Comparison of ENCODE assay signal across 33 cellular contexts in the genomic region with DNA sequence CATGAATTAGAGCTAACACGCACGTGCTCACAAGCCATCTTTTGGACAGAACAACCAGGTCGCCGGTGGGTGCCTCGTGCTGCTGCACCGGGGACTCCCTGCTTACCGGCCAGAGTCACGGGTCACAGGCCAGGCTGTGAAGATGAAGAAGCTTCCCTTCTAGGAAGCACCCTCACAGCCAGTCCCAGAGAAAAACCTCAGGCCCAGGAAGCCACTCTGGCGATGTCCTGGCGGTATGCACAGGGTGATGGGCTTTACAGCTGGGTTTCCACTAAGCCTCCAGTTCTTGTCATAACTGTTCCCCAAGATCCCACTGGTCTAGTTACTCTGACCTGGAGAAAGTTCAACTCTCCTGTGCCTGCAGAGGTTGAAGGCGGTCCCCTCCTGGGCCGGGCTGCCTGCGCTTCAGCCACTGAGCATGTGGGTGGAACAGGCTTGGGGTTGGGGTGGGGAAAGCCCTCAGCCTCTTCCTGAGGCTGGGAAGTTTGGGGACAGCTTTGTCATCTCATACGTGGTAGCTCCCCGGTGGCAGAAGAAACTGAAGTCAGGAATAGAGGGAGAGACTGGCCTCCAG. TPM values are rescaled to one million over a fixed set of nuclear protein-coding genes. Genes with fewer than 3 reads are reported as not detected.
"Had no signal": no experiment of that assay in that cellular context is flagged by ENCODE, and none has a peak within 500 bp of the region (broad histone marks: within the 10 kb centered on the region; RNA-seq: fewer than 3 reads in every experiment).

No MANE protein-coding gene starts in this region.

- H3K4me2 ChIP-seq: SK-N-SH had no signal

- H3K36me3 ChIP-seq: adrenal gland, breast epithelium, MG63, SJSA1 had no signal

- H3K4me1 ChIP-seq: adrenal gland, body of pancreas, breast epithelium, SJSA1 had no signal

- H3K4me1 Mint-ChIP-seq: activated B cell treated with CpG ODN at 0.5 μM for 24 hours had no signal

- ATAC-seq: activated naive CD4-positive, alpha-beta T cell treated with anti-CD3 and anti-CD28 coated beads, Interleukin-2, amount 50 U/mL, for 72 hours; activated T-cell treated with anti-CD3 and anti-CD28 coated beads, Interleukin-2, amount 50 U/mL, for 4 hours; body of pancreas; Panc1 had no signal

- H3K4me3 ChIP-seq: adrenal gland, body of pancreas, breast epithelium, MG63, SJSA1 had no signal

- H3K9ac ChIP-seq: SK-N-SH had no signal

- H3K36me3 Mint-ChIP-seq: activated CD4-positive, alpha-beta memory T cell treated with anti-CD3 and anti-CD28 coated beads for 36 hours; activated naive CD4-positive, alpha-beta T cell treated with anti-CD3 and anti-CD28 coated beads, Interleukin-2, amount 50 U/mL, for 72 hours had no signal

- H3K27ac Mint-ChIP-seq: activated B cell treated with CpG ODN at 0.5 μM for 24 hours; activated CD4-positive, alpha-beta memory T cell treated with anti-CD3 and anti-CD28 coated beads for 36 hours; activated naive CD4-positive, alpha-beta T cell treated with anti-CD3 and anti-CD28 coated beads for 36 hours; activated naive CD4-positive, alpha-beta T cell treated with anti-CD3 and anti-CD28 coated beads, Interleukin-2, amount 50 U/mL, for 72 hours; activated T-helper 1 cell treated with anti-CD3 and anti-CD28 coated beads, Interleukin-12 subunit alpha, Interleukin-12 subunit beta, Interleukin-2, Interleukin-4 antibody, amounts not matched to agents 30 ng/mL and 10 ng/mL and 1 ng/mL, durations not matched to agents 14 hours and 24 hours and 36 hours had no signal

- H3K27ac ChIP-seq: adrenal gland, body of pancreas, breast epithelium, SJSA1, VCaP had no signal

- H3K27me3 ChIP-seq: adrenal gland, body of pancreas, breast epithelium, MG63 had no signal

- H3K4me3 Mint-ChIP-seq: activated B cell treated with CpG ODN at 0.5 μM for 24 hours; activated CD4-positive, alpha-beta memory T cell treated with anti-CD3 and anti-CD28 coated beads for 36 hours; activated naive CD4-positive, alpha-beta T cell treated with anti-CD3 and anti-CD28 coated beads for 36 hours; activated T-cell treated with anti-CD3 and anti-CD28 coated beads, Interleukin-2, amount 50 U/mL, for 4 hours; activated T-helper 1 cell treated with anti-CD3 and anti-CD28 coated beads, Interleukin-12 subunit alpha, Interleukin-12 subunit beta, Interleukin-2, Interleukin-4 antibody, amounts not matched to agents 30 ng/mL and 10 ng/mL and 1 ng/mL, durations not matched to agents 14 hours and 24 hours and 36 hours had no signal

- DNase-seq: activated B cell treated with CpG ODN at 0.5 μM for 24 hours; activated CD4-positive, alpha-beta memory T cell treated with anti-CD3 and anti-CD28 coated beads for 36 hours; activated CD4-positive, alpha-beta T cell treated with anti-CD3 and anti-CD28 coated beads for 4 hours; activated CD4-positive, alpha-beta T cell treated with anti-CD3 and anti-CD28 coated beads, Interleukin-2, amount 50 U/mL, for 1 hour; activated CD4-positive, CD25-positive, alpha-beta regulatory T cell treated with anti-CD3 and anti-CD28 coated beads, Interleukin-2, amount 50 U/mL, for 72 hours; activated CD8-positive, alpha-beta memory T cell treated with anti-CD3 and anti-CD28 coated beads, Interleukin-2, amount 50 U/mL, for 4 hours; activated gamma-delta T cell treated with Interleukin-2 at 50 U/mL for 16 hours; activated naive CD4-positive, alpha-beta T cell treated with anti-CD3 and anti-CD28 coated beads for 36 hours; activated T-cell treated with anti-CD3 and anti-CD28 coated beads for 4 hours; activated T-cell treated with anti-CD3 and anti-CD28 coated beads, Interleukin-2, amount 50 U/mL, for 4 hours; adrenal gland; body of pancreas; MG63; NCI-H1048; NCI-H1105 treated with DMSO at 0.1 percent for 48 hours; NCI-H1436; NCI-H1694 treated with DMSO at 0.1 percent for 48 hours; NCI-H2029; NCI-H345; NCI-H524 treated with DMSO at 0.1 percent for 48 hours; RPMI8226; SHP77 treated with DMSO at 0.1 percent for 48 hours; SK-N-SH; T-helper 2 cell; T-helper 9 cell had no signal

- H3K9me3 ChIP-seq: adrenal gland, body of pancreas, breast epithelium, MG63, SJSA1, SK-N-SH had no signal

- H3K9me3 Mint-ChIP-seq: activated CD4-positive, alpha-beta memory T cell treated with anti-CD3 and anti-CD28 coated beads for 36 hours; activated naive CD4-positive, alpha-beta T cell treated with anti-CD3 and anti-CD28 coated beads for 36 hours; activated T-cell treated with anti-CD3 and anti-CD28 coated beads, Interleukin-2, amount 50 U/mL, for 4 hours; activated T-helper 1 cell treated with anti-CD3 and anti-CD28 coated beads, Interleukin-12 subunit alpha, Interleukin-12 subunit beta, Interleukin-2, Interleukin-4 antibody, amounts not matched to agents 30 ng/mL and 10 ng/mL and 1 ng/mL, durations not matched to agents 14 hours and 24 hours and 36 hours had no signal

- FAIRE-seq: astrocyte had no signal

RNA-seq across cellular contexts. Expression of gene NPPC, which starts 20.1 kb away (rescaled TPM):
- total RNA-seq: activated B cell treated with CpG ODN at 0.5 μM for 24 hours, NCI-H460, SJSA1 had no signal
- polyA plus RNA-seq: SK-N-SH had no signal
